8 cellular contexts compared by ENCODE assay signal in genomic region chr14:65103150-65103760, GRCh38. TPM values are rescaled to one million over a fixed set of nuclear protein-coding genes. Genes with fewer than 3 reads are reported as not detected.
DNase-seq lines count a peak whose midpoint lies in the region; ATAC-seq and TF ChIP-seq lines count a peak whose summit lies in the region.

No MANE protein-coding gene starts in this region.

- H3K9me3 ChIP-seq in fibroblast of lung (ENCODE audit: control insufficient read depth, insufficient read depth, low read depth, low read length) (no peaks in the 10 kb centered on the region), prostate gland (no peaks in the 10 kb centered on the region)

- TF ChIP-seq CTCF in fibroblast of lung (conservative IDR thresholded peaks at IDR 0.05 in 1 of 2, IDR thresholded peaks at IDR 0.05 in 1 of 2; ENCODE audit: low read depth in 1 of 2, low read length in 2 of 2) (no peak), prostate gland (IDR thresholded peaks at IDR 0.05) (no peak)

- no peak for TF ChIP-seq POLR2A in prostate gland (IDR thresholded peaks at IDR 0.05)

- H3K27me3 ChIP-seq in fibroblast of lung (ENCODE audit: control insufficient read depth, insufficient read depth, low read length) (no peaks in the 10 kb centered on the region), prostate gland (replicated peaks; ENCODE audit: insufficient read depth) (no peaks in the 10 kb centered on the region)

- intact Hi-C loops in prostate gland (cut with DNase I) = loop anchor here (2.0 to 5.0 kb wide), 3 partner anchors 54 to 116 kb away; partner anchors contain the start of gene FNTB

- H2AFZ ChIP-seq in fibroblast of lung (ENCODE audit: low read length) = peak overlapping the region; percentile 96

- H3K4me1 ChIP-seq in fibroblast of lung (ENCODE audit: control insufficient read depth, extremely low read depth, insufficient read depth, low read length) = peaks cover 2% of the 10 kb centered on the region
- H3K4me1 ChIP-seq in prostate gland (replicated peaks) = peaks cover 2% of the 10 kb centered on the region

- whole genome bisulfite sequencing in prostate gland = 13% methylated on average over 22 of the region's 22 CpGs

- ATAC-seq in GM19463 (IDR thresholded peaks at IDR 0.05; ENCODE audit: unreplicated experiment) (no peak), HG03280 (IDR thresholded peaks at IDR 0.05; ENCODE audit: unreplicated experiment) (no peak)

- H3K79me2 ChIP-seq in fibroblast of lung (ENCODE audit: control insufficient read depth, insufficient read depth, low read length) = peaks cover 27% of the 10 kb centered on the region

- no peaks in the 10 kb centered on the region for H4K20me1 ChIP-seq in fibroblast of lung (ENCODE audit: control insufficient read depth, extremely low read depth, insufficient read depth, low read length)

- peak; percentile 56 for DNase-seq in NCI-H1092 treated with DMSO at 0.1 percent for 48 hours (lab: John Stamatoyannopoulos, UW)
- DNase-seq in NCI-H1092 (lab: John Stamatoyannopoulos, UW) = no peak
- DNase-seq in Jurkat, Clone E6-1 (ENCODE audit: low read depth, low spot score) = peak; percentile 38
- peak; percentile 78 for DNase-seq in SW480 (ENCODE audit: low spot score)
- DNase-seq in fibroblast of lung (ENCODE audit: low read depth in 2 of 2) = peak; percentile 24 to 28
- no peak for DNase-seq in prostate gland (ENCODE audit: low spot score)

- no peaks in the 10 kb centered on the region for H3K36me3 ChIP-seq in fibroblast of lung (ENCODE audit: control insufficient read depth, insufficient read depth, low read length)
- no peaks in the 10 kb centered on the region for H3K36me3 ChIP-seq in prostate gland

- peak overlapping the region; percentile 76 for H3K4me3 ChIP-seq in Jurkat, Clone E6-1 (ENCODE audit: low read length)
- H3K4me3 ChIP-seq in fibroblast of lung (replicated peaks in 1 of 4; ENCODE audit: control extremely low read depth in 1 of 4, insufficient read depth in 1 of 4, low read depth in 3 of 4, low read length in 4 of 4) (peak overlapping the region; percentile 74 to 84 (median 78)), prostate gland (peak overlapping the region; percentile 41 to 61)

- peak overlapping the region; percentile 90 for H3K4me2 ChIP-seq in fibroblast of lung (ENCODE audit: extremely low read depth, insufficient read depth, low read length)

- peak overlapping the region; percentile 66 for H3K9ac ChIP-seq in fibroblast of lung (ENCODE audit: insufficient read depth, low read length)

- H3K27ac ChIP-seq in fibroblast of lung (ENCODE audit: insufficient read depth, low read length) = peak overlapping the region; percentile 56
- H3K27ac ChIP-seq in prostate gland = peak overlapping the region; percentile 54 to 62

RNA-seq across cellular contexts. Expression of gene MAX, which starts 0.9 kb away (rescaled TPM):
- polyA plus RNA-seq in Jurkat, Clone E6-1 (2012; ENCODE audit: insufficient read depth, insufficient read length) = 70.1 TPM
- 35.0 and 39.0 TPM in 2 replicates for total RNA-seq in fibroblast of lung
- polyA plus RNA-seq in fibroblast of lung = 85.8 and 92.8 TPM in 2 replicates
- 49.9 and 57.3 TPM in 2 replicates for polyA plus RNA-seq in fibroblast of lung (2012)
- polyA minus RNA-seq in fibroblast of lung (ENCODE audit: low replicate concordance) = 52.1 and 75.9 TPM in 2 replicates
- 10 to 100 TPM; 73.2 to 79.0 TPM for total RNA-seq in prostate gland

Comparison
In these comparisons a context has a peak if more than half of its experiments do, and no peak if none do; other contexts are left out.
1. DNase-seq: peak in NCI-H1092 treated with DMSO at 0.1 percent for 48 hours (single experiment), Jurkat, Clone E6-1 (single experiment), SW480 (single experiment) and fibroblast of lung (2 of 2); none in NCI-H1092 (single experiment) and prostate gland (single experiment).
2. Peak in every context shown above with its lines, with median percentiles within 50 percentile points of each other: H3K4me3 ChIP-seq.